ENCODE assay signal across 1 cellular context in the genomic region with DNA sequence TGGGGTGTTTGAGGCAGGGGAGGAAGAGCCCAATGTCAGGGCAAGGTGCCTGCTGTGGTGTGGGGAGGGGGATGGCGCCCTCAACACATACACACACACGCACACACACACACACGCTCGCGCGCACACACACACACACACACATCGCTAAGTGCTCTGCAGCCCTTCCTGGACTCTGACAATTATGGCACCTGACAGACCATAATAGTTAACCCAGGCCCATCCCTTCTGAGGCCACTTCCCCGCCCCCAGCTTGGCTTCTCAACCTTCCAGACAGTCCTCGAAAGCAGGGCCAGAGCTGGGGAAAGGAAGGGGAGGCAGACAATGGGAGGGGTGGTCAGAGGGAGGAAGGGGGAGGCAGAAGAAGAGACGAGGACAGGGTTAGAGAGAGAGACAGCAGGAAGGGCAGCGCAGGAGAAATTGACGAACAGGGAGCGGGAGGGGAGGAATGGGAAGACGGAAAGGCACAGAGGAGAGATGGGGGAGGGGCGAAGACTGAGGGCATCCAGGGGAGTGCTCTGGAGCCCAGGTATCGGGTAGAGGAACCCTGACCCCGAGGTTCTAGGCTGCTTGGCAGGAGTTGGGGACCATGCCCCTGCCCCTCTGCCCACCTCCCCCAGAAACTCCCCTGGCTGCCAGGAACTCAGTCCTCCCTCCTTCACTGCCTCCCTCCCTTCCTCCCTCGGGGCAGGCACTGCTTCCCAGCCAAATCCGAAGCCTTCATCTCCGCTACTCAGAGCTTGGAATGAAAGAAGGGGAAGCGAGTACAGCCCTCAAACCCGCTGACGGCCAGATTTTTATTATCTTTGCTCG.
TF ChIP-seq lines count a peak whose summit lies in the region.

No MANE protein-coding gene starts in this region.

TF ChIP-seq in HepG2, 621 proteins besides CTCF, POLR2A, EP300 and RAD21 (continued from another document and continues in another):
- TF ChIP-seq, protein P1, sequence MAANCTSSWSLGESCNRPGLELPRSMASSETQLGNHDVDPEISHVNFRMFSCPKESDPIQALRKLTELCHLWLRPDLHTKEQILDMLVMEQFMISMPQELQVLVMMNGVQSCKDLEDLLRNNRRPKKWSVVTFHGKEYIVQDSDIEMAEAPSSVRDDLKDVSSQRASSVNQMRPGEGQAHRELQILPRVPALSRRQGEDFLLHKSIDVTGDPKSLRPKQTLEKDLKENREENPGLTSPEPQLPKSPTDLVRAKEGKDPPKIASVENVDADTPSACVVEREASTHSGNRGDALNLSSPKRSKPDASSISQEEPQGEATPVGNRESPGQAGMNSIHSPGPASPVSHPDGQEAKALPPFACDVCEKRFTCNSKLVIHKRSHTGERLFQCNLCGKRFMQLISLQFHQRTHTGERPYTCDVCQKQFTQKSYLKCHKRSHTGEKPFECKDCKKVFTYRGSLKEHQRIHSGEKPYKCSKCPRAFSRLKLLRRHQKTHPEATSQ (CRISPR knock-in tag; IDR thresholded peaks at IDR 0.05; ENCODE audit: borderline replicate concordance) = no peak
- no peak for TF ChIP-seq KAT2B (IDR thresholded peaks at IDR 0.05; ENCODE audit: borderline replicate concordance, low read depth, low read length)
- TF ChIP-seq CHD4 (IDR thresholded peaks at IDR 0.05; ENCODE audit: borderline replicate concordance, low read length) = no peak
- TF ChIP-seq ZIK1 (CRISPR knock-in tag; IDR thresholded peaks at IDR 0.05; ENCODE audit: borderline replicate concordance, low read depth) = no peak
- TF ChIP-seq ZKSCAN1 (IDR thresholded peaks at IDR 0.05; ENCODE audit: low read length) = no peak
- TF ChIP-seq PLRG1 (conservative IDR thresholded peaks at IDR 0.05) = no peak
- no peak for TF ChIP-seq ISX (CRISPR knock-in tag; conservative IDR thresholded peaks at IDR 0.05)
- TF ChIP-seq, protein P2, sequence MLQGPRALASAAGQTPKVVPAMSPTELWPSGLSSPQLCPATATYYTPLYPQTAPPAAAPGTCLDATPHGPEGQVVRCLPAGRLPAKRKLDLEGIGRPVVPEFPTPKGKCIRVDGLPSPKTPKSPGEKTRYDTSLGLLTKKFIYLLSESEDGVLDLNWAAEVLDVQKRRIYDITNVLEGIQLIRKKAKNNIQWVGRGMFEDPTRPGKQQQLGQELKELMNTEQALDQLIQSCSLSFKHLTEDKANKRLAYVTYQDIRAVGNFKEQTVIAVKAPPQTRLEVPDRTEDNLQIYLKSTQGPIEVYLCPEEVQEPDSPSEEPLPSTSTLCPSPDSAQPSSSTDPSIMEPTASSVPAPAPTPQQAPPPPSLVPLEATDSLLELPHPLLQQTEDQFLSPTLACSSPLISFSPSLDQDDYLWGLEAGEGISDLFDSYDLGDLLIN (CRISPR knock-in tag; IDR thresholded peaks at IDR 0.05; ENCODE audit: borderline replicate concordance) = no peak
- TF ChIP-seq ZNF205 (CRISPR knock-in tag; IDR thresholded peaks at IDR 0.05) = no peak
- TF ChIP-seq SAP130 (CRISPR knock-in tag; IDR thresholded peaks at IDR 0.05; ENCODE audit: low read depth) = peak; percentile 65
- TF ChIP-seq SP1 (IDR thresholded peaks at IDR 0.05) = no peak
- 0 out of 2 replicates have a peak, but pooled peaks have one; percentile 15 for TF ChIP-seq SP1 (CRISPR knock-in tag; IDR thresholded peaks at IDR 0.05)
- TF ChIP-seq AHDC1 (CRISPR knock-in tag; IDR thresholded peaks at IDR 0.05; ENCODE audit: borderline replicate concordance) = no peak
- TF ChIP-seq TGIF2 (CRISPR knock-in tag; IDR thresholded peaks at IDR 0.05) = no peak
- 0 out of 2 replicates have a peak, but pooled peaks have one; percentile 28 for TF ChIP-seq ZNF501 (CRISPR knock-in tag; IDR thresholded peaks at IDR 0.05)
- no peak for TF ChIP-seq HMGA1 (CRISPR knock-in tag; conservative IDR thresholded peaks at IDR 0.05)
- no peak for TF ChIP-seq ZNF337 (CRISPR knock-in tag; IDR thresholded peaks at IDR 0.05; ENCODE audit: borderline replicate concordance, low read depth)
- TF ChIP-seq ZNF282 (IDR thresholded peaks at IDR 0.05; ENCODE audit: partially characterized antibody) = no peak
- TF ChIP-seq ZNF672 (CRISPR knock-in tag; IDR thresholded peaks at IDR 0.05) = no peak
- TF ChIP-seq ZNF333 (CRISPR knock-in tag; IDR thresholded peaks at IDR 0.05; ENCODE audit: borderline replicate concordance) = no peak
- TF ChIP-seq ZNF17 (CRISPR knock-in tag; IDR thresholded peaks at IDR 0.05) = no peak
- no peak for TF ChIP-seq TEAD3 (CRISPR knock-in tag; optimal IDR thresholded peaks at IDR 0.05; ENCODE audit: borderline replicate concordance)
- no peak for TF ChIP-seq KLF9 (CRISPR knock-in tag; IDR thresholded peaks at IDR 0.05; ENCODE audit: low read depth)
- no peak for TF ChIP-seq AHR (CRISPR knock-in tag; IDR thresholded peaks at IDR 0.05)
- TF ChIP-seq ZNF550 (CRISPR knock-in tag; IDR thresholded peaks at IDR 0.05; ENCODE audit: borderline replicate concordance) = no peak
- no peak for TF ChIP-seq DNMT3B (CRISPR knock-in tag; conservative IDR thresholded peaks at IDR 0.05)
- TF ChIP-seq, protein P3, sequence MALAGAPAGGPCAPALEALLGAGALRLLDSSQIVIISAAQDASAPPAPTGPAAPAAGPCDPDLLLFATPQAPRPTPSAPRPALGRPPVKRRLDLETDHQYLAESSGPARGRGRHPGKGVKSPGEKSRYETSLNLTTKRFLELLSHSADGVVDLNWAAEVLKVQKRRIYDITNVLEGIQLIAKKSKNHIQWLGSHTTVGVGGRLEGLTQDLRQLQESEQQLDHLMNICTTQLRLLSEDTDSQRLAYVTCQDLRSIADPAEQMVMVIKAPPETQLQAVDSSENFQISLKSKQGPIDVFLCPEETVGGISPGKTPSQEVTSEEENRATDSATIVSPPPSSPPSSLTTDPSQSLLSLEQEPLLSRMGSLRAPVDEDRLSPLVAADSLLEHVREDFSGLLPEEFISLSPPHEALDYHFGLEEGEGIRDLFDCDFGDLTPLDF (CRISPR knock-in tag; IDR thresholded peaks at IDR 0.05) = no peak
- TF ChIP-seq PRPF4 (IDR thresholded peaks at IDR 0.05; ENCODE audit: low read depth, low read length, poor library complexity, severe bottlenecking) = peak; percentile 25
- no peak for TF ChIP-seq POLR2G (IDR thresholded peaks at IDR 0.05; ENCODE audit: low read depth, low read length)
- no peak for TF ChIP-seq SMAD3 (CRISPR knock-in tag; IDR thresholded peaks at IDR 0.05)
- no peak for TF ChIP-seq ZKSCAN8 (CRISPR knock-in tag; IDR thresholded peaks at IDR 0.05; ENCODE audit: borderline replicate concordance)
- no peak for TF ChIP-seq ZBTB14 (CRISPR knock-in tag; IDR thresholded peaks at IDR 0.05)
- TF ChIP-seq, protein P4, sequence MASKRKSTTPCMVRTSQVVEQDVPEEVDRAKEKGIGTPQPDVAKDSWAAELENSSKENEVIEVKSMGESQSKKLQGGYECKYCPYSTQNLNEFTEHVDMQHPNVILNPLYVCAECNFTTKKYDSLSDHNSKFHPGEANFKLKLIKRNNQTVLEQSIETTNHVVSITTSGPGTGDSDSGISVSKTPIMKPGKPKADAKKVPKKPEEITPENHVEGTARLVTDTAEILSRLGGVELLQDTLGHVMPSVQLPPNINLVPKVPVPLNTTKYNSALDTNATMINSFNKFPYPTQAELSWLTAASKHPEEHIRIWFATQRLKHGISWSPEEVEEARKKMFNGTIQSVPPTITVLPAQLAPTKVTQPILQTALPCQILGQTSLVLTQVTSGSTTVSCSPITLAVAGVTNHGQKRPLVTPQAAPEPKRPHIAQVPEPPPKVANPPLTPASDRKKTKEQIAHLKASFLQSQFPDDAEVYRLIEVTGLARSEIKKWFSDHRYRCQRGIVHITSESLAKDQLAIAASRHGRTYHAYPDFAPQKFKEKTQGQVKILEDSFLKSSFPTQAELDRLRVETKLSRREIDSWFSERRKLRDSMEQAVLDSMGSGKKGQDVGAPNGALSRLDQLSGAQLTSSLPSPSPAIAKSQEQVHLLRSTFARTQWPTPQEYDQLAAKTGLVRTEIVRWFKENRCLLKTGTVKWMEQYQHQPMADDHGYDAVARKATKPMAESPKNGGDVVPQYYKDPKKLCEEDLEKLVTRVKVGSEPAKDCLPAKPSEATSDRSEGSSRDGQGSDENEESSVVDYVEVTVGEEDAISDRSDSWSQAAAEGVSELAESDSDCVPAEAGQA (IDR thresholded peaks at IDR 0.05; ENCODE audit: low read depth) = no peak
- TF ChIP-seq, protein P4 (CRISPR knock-in tag; IDR thresholded peaks at IDR 0.05; ENCODE audit: borderline replicate concordance) = no peak
- no peak for TF ChIP-seq ZNF557 (CRISPR knock-in tag; IDR thresholded peaks at IDR 0.05)
- TF ChIP-seq, protein P5, sequence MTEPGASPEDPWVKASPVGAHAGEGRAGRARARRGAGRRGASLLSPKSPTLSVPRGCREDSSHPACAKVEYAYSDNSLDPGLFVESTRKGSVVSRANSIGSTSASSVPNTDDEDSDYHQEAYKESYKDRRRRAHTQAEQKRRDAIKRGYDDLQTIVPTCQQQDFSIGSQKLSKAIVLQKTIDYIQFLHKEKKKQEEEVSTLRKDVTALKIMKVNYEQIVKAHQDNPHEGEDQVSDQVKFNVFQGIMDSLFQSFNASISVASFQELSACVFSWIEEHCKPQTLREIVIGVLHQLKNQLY (CRISPR knock-in tag; IDR thresholded peaks at IDR 0.05) = no peak
- TF ChIP-seq MLXIP (CRISPR knock-in tag; IDR thresholded peaks at IDR 0.05; ENCODE audit: borderline replicate concordance) = no peak
